ENCODE assay signal across 15 cellular contexts in genomic region chr6:122495612-122496011, GRCh38. TPM values are rescaled to one million over a fixed set of nuclear protein-coding genes. Genes with fewer than 3 reads are reported as not detected.
DNase-seq lines count a peak whose midpoint lies in the region; ATAC-seq and TF ChIP-seq lines count a peak whose summit lies in the region.
"Had no signal": no experiment of that assay in that cellular context is flagged by ENCODE, and none has a peak within 500 bp of the region (broad histone marks: within the 10 kb centered on the region; RNA-seq: fewer than 3 reads in every experiment).

No MANE protein-coding gene starts in this region.

- intact Hi-C loops in Right ventricle myocardium inferior (cut with DNase I) = loop anchor here (10.0 kb wide), 1 partner anchor 111 kb away; no protein-coding TSS in a partner anchor

- no peak overlapping the region for H3K27ac Mint-ChIP-seq in GM23338
- H3K27ac Mint-ChIP-seq: mesothelial cell of epicardium, WTC11 had no signal

- H3K9me2 ChIP-seq in GM23338 (ENCODE audit: insufficient read depth) = no peaks in the 10 kb centered on the region

- peaks cover 7% of the 10 kb centered on the region; the same call in 1 of the 2 replicates for H3K4me1 ChIP-seq in GM23338 (ENCODE audit: insufficient read depth)
- H3K4me1 ChIP-seq: upper lobe of right lung had no signal

- peaks cover 5% of the 10 kb centered on the region; the same call in 2 of the 3 replicates for H3K4me1 Mint-ChIP-seq in GM23338

- H3K36me3 Mint-ChIP-seq in GM23338 (ENCODE audit: low read depth) = peaks cover 95% of the 10 kb centered on the region

- ATAC-seq in GM18499 (IDR thresholded peaks at IDR 0.05; ENCODE audit: insufficient read depth, unreplicated experiment) (peak; percentile 34), GM21390 (IDR thresholded peaks at IDR 0.05; ENCODE audit: unreplicated experiment) (peak; percentile 61), HG03108 (IDR thresholded peaks at IDR 0.05; ENCODE audit: unreplicated experiment) (peak; percentile 58), Right ventricle myocardium inferior (no peak), GM23338 (no peak)
- ATAC-seq: right cardiac atrium had no signal

- H3K4me3 ChIP-seq in GM23338 = no peak overlapping the region
- H3K4me3 ChIP-seq: upper lobe of right lung had no signal

- H3K27ac ChIP-seq in GM23338 (ENCODE audit: low read depth) = no peak overlapping the region
- H3K27ac ChIP-seq: upper lobe of right lung had no signal

- no peak overlapping the region for H2AFZ ChIP-seq in GM23338

- no peaks in the 10 kb centered on the region for H3K27me3 ChIP-seq in GM23338 (ENCODE audit: insufficient read depth)
- H3K27me3 ChIP-seq: upper lobe of right lung had no signal

- H4K20me1 ChIP-seq in GM23338 (replicated peaks; ENCODE audit: insufficient read depth) = peaks cover 15% of the 10 kb centered on the region

- no peak overlapping the region for H3K4me3 Mint-ChIP-seq in GM23338
- H3K4me3 Mint-ChIP-seq: mesothelial cell of epicardium, WTC11 had no signal

- H3K79me2 ChIP-seq in GM23338 (replicated peaks; ENCODE audit: insufficient read depth) = peaks cover 90% of the 10 kb centered on the region

- H3F3A ChIP-seq in GM23338 (replicated peaks; ENCODE audit: low read depth) = no peaks in the 10 kb centered on the region

- no peak overlapping the region for H3K4me2 ChIP-seq in GM23338

- peaks cover 10% of the 10 kb centered on the region for H3K27me3 Mint-ChIP-seq in GM23338 (ENCODE audit: insufficient read depth, low read depth, poor library complexity)

- no peak for TF ChIP-seq CTCF in GM23338 (conservative IDR thresholded peaks at IDR 0.05; ENCODE audit: low read depth in 2 of 2)

- peaks cover 83% of the 10 kb centered on the region for H3K9me3 Mint-ChIP-seq in GM23338

- peaks cover 61% of the 10 kb centered on the region for H3K36me3 ChIP-seq in GM23338 (ENCODE audit: insufficient read depth)
- H3K36me3 ChIP-seq: upper lobe of right lung had no signal

- DNase-seq in UCSD-AML1 (lab: John Stamatoyannopoulos, UW; ENCODE audit: unreplicated experiment) (peak; percentile 76), NCI-H187 treated with DMSO at 0.1 percent for 48 hours (lab: John Stamatoyannopoulos, UW) (no peak), Right ventricle myocardium inferior (ENCODE audit: missing footprints) (no peak), GM23338 (ENCODE audit: low spot score) (no peak), SK-N-DZ (ENCODE audit: low spot score) (no peak)
- DNase-seq: COR-L47, NCI-H1436, right cardiac atrium, RPMI8226, upper lobe of right lung had no signal

TF ChIP-seq in GM23338, 12 proteins besides CTCF, POLR2A, EP300 and RAD21 (continues in another document):
- TF ChIP-seq POLR2AphosphoS5 (IDR thresholded peaks at IDR 0.05; ENCODE audit: low read depth) = no peak
- TF ChIP-seq, protein P1, sequence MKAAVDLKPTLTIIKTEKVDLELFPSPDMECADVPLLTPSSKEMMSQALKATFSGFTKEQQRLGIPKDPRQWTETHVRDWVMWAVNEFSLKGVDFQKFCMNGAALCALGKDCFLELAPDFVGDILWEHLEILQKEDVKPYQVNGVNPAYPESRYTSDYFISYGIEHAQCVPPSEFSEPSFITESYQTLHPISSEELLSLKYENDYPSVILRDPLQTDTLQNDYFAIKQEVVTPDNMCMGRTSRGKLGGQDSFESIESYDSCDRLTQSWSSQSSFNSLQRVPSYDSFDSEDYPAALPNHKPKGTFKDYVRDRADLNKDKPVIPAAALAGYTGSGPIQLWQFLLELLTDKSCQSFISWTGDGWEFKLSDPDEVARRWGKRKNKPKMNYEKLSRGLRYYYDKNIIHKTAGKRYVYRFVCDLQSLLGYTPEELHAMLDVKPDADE (IDR thresholded peaks at IDR 0.05) = no peak
- no peak for TF ChIP-seq ZNF114 (CRISPR knock-in tag; IDR thresholded peaks at IDR 0.05)
- no peak for TF ChIP-seq STAT1 (IDR thresholded peaks at IDR 0.05; ENCODE audit: unreplicated experiment)
- no peak for TF ChIP-seq JUNB (IDR thresholded peaks at IDR 0.05; ENCODE audit: unreplicated experiment)
- no peak for TF ChIP-seq ZNF462 (CRISPR knock-in tag; IDR thresholded peaks at IDR 0.05)
- no peak for TF ChIP-seq CREB1 (CRISPR knock-in tag; IDR thresholded peaks at IDR 0.05; ENCODE audit: low read depth)
- no peak for TF ChIP-seq EZH2 (IDR thresholded peaks at IDR 0.05; ENCODE audit: low read depth, unreplicated experiment)
- no peak for TF ChIP-seq ZNF331 (CRISPR knock-in tag; IDR thresholded peaks at IDR 0.05; ENCODE audit: low read depth)
- no peak for TF ChIP-seq NANOG (IDR thresholded peaks at IDR 0.05; ENCODE audit: borderline replicate concordance)

RNA-seq across cellular contexts. Expression of gene SERINC1, which starts 24.0 kb away (rescaled TPM):
- 155 TPM for total RNA-seq in Right ventricle myocardium inferior
- total RNA-seq in GM23338 (2014; rRNA removed; shearing (Covaris generic)) = 41.8 and 43.0 TPM in 2 replicates
- 15.4 and 17.6 TPM in 2 replicates for polyA plus RNA-seq in GM23338 (2016; fragmentation: Nextera tagmentation; extraction: Ambion mirVana)
- polyA plus RNA-seq in SK-N-DZ (2014; cell fraction: cytosol; rRNA removed) = 125 and 144 TPM in 2 replicates
- 23.1 and 29.7 TPM in 2 replicates for polyA plus RNA-seq in SK-N-DZ (2014; cell fraction: nucleus; rRNA removed)

Comparison
In these comparisons a context has a peak if more than half of its experiments do, and no peak if none do; other contexts are left out.
1. ATAC-seq: peak in GM18499 (single experiment), GM21390 (single experiment) and HG03108 (single experiment); none in Right ventricle myocardium inferior (single experiment) and GM23338 (single experiment).